31 cellular contexts compared by ENCODE assay signal in the genomic region with DNA sequence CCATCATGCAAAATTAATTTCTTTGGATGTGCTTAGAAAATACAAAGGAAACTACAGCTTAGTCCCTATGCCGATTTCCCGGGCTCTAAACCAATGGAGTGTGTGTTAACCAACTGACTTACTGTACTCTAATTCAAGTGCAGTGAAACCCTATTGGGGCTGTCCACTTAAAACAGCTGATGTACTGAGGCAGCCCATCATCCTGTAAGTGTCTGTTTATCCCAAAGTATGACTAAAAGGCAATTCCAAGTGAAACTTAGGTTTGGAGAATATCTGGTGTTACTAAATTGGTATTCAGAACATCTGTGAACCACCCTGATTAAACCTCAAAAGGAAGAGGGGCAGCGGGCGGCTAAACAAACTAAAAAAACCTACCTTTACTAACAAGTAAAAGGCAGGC.
"Had no signal": no experiment of that assay in that cellular context is flagged by ENCODE, and none has a peak within 500 bp of the region (broad histone marks: within the 10 kb centered on the region; RNA-seq: fewer than 3 reads in every experiment).

No MANE protein-coding gene starts in this region.

- ATAC-seq: activated naive CD4-positive, alpha-beta T cell treated with anti-CD3 and anti-CD28 coated beads, Interleukin-2, amount 50 U/mL, for 72 hours; activated naive CD8-positive, alpha-beta T cell treated with anti-CD3 and anti-CD28 coated beads, Interleukin-2, amount 50 U/mL, for 24 hours; activated T-cell treated with anti-CD3 and anti-CD28 coated beads, Interleukin-2, amount 50 U/mL, for 4 hours; activated T-cell treated with anti-CD3 and anti-CD28 coated beads, Interleukin-2, amount 50 U/mL, for 72 hours; activated T-helper 17 cell treated with anti-CD3 and anti-CD28 coated beads, Interleukin-2, amount 50 U/mL, for 72 hours; body of pancreas had no signal

- H3K27ac ChIP-seq: adrenal gland, ascending aorta, body of pancreas, brain microvascular endothelial cell, breast epithelium, cardiac muscle cell had no signal

- DNase-seq: activated effector memory CD4-positive, alpha-beta T cell treated with anti-CD3 and anti-CD28 coated beads, Interleukin-2, amount 50 U/mL, for 16 hours; activated effector memory CD4-positive, alpha-beta T cell treated with Interleukin-2 at 50 U/mL for 16 hours; activated gamma-delta T cell; activated gamma-delta T cell treated with Interleukin-2 at 50 U/mL for 16 hours; activated naive CD4-positive, alpha-beta T cell; activated naive CD4-positive, alpha-beta T cell treated with anti-CD3 and anti-CD28 coated beads for 36 hours; activated naive CD4-positive, alpha-beta T cell treated with anti-CD3 and anti-CD28 coated beads, Interleukin-2, amount 10 ng/mL, durations not matched to agents 7 days and 5 days; activated naive CD4-positive, alpha-beta T cell treated with anti-CD3 and anti-CD28 coated beads, Interleukin-2, amount 50 U/mL, for 16 hours; activated naive CD4-positive, alpha-beta T cell treated with Interleukin-2 at 50 U/mL for 16 hours; activated naive CD8-positive, alpha-beta T cell treated with anti-CD3 and anti-CD28 coated beads for 36 hours; activated naive CD8-positive, alpha-beta T cell treated with anti-CD3 and anti-CD28 coated beads, Interleukin-2, amount 10 ng/mL, durations not matched to agents 7 days and 5 days; activated naive CD8-positive, alpha-beta T cell treated with anti-CD3 and anti-CD28 coated beads, Interleukin-2, amount 50 U/mL, for 24 hours; activated T-cell treated with anti-CD3 and anti-CD28 coated beads for 4 hours; activated T-cell treated with anti-CD3 and anti-CD28 coated beads, Interleukin-2, amount 50 U/mL, for 1 hour; activated T-cell treated with anti-CD3 and anti-CD28 coated beads, Interleukin-2, amount 50 U/mL, for 24 hours; activated T-cell treated with anti-CD3 and anti-CD28 coated beads, Interleukin-2, amount 50 U/mL, for 4 hours; activated T-cell treated with anti-CD3 and anti-CD28 coated beads, Interleukin-2, amount 50 U/mL, for 48 hours; activated T-cell treated with anti-CD3 and anti-CD28 coated beads, Interleukin-2, amount 50 U/mL, for 72 hours; adrenal gland; amygdala; anterior cingulate cortex; aorta; body of pancreas; brain microvascular endothelial cell; central memory CD4-positive, alpha-beta T cell; cerebellar nuclear complex had no signal

- H3K27me3 ChIP-seq: adrenal gland, ascending aorta, body of pancreas, brain microvascular endothelial cell, breast epithelium, cardiac muscle cell had no signal

- H3K36me3 ChIP-seq: adrenal gland, ascending aorta, brain microvascular endothelial cell, breast epithelium, cardiac muscle cell had no signal

- H3K4me3 ChIP-seq: adrenal gland, ascending aorta, body of pancreas, breast epithelium, cardiac muscle cell had no signal

- H3K9me3 ChIP-seq: adrenal gland, ascending aorta, body of pancreas, breast epithelium had no signal

- H3K4me1 ChIP-seq: ascending aorta, body of pancreas, breast epithelium had no signal
